25 cellular contexts compared by ENCODE assay signal in the genomic region with DNA sequence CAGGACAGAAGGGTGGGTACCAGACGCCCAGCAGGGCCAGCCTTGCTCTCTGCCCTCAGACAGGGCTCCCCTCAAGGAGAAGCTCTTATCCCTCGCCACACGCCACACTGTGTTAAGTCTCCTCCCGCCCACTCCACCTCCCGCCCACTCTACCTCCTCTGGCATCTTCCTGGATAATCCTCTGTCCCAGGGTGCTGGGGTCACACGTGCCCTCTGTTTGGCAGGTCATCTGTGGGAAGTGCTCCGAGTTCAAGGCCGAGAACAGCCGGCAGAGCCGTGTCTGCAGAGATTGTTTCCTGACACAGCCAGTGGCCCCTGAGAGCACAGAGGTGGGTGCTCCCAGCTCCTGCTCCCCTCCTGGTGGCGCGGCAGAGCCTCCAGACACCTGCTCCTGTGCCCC. TPM values are rescaled to one million over a fixed set of nuclear protein-coding genes. Genes with fewer than 3 reads are reported as not detected.
DNase-seq lines count a peak whose midpoint lies in the region; ATAC-seq and FAIRE-seq lines count a peak whose summit lies in the region.
"Had no signal": no experiment of that assay in that cellular context is flagged by ENCODE, and none has a peak within 500 bp of the region (broad histone marks: within the 10 kb centered on the region; RNA-seq: fewer than 3 reads in every experiment).

No MANE protein-coding gene starts in this region.

- peak overlapping the region; percentile 39 for H2BK15ac ChIP-seq in neuronal stem cell (ENCODE audit: low read length)
- H2BK15ac ChIP-seq in mesendoderm (replicated peaks; ENCODE audit: low read depth), result no peak overlapping the region

- no peak overlapping the region for H4K91ac ChIP-seq in neuronal stem cell (ENCODE audit: low read depth, low read length, poor library complexity)

- FAIRE-seq in RCC 7860 (lab: Jason Lieb, UNC), result no peak
- FAIRE-seq: D721Med, GM19239 had no signal

- H3K18ac ChIP-seq in neuronal stem cell (ENCODE audit: low read length) (peak overlapping the region; percentile 58), mesendoderm (ENCODE audit: low read length) (no peak overlapping the region)

- intact Hi-C loops in activated CD4-positive, alpha-beta T cell treated with anti-CD3 and anti-CD28 coated beads for 36 hours (cut with DNase I, micrococcal nuclease), result no loop called here

- H3K23ac ChIP-seq in neuronal stem cell (ENCODE audit: low read depth, low read length, poor library complexity), result no peak overlapping the region
- no peak overlapping the region for H3K23ac ChIP-seq in mesendoderm (ENCODE audit: low read length)

- no peaks in the 10 kb centered on the region for H3K36me3 ChIP-seq in neuronal stem cell (replicated peaks in 1 of 2; ENCODE audit: control insufficient read depth in 2 of 2, insufficient read depth in 2 of 2, low read length in 2 of 2)
- H3K36me3 ChIP-seq in mesendoderm (ENCODE audit: control insufficient read depth, insufficient read depth, low read length), result no peaks in the 10 kb centered on the region
- H3K36me3 ChIP-seq: sigmoid colon had no signal

- no peak overlapping the region for H3K14ac ChIP-seq in neuronal stem cell (ENCODE audit: low read length)

- H2BK5ac ChIP-seq in neuronal stem cell (ENCODE audit: low read length) (peak overlapping the region; percentile 17), mesendoderm (ENCODE audit: low read length) (no peak overlapping the region)

- no peak overlapping the region for H3K4ac ChIP-seq in neuronal stem cell (ENCODE audit: low read length)
- H3K4ac ChIP-seq in mesendoderm (ENCODE audit: low read depth, low read length), result no peak overlapping the region

- H2BK120ac ChIP-seq in neuronal stem cell (ENCODE audit: low read depth, low read length) (no peak overlapping the region), mesendoderm (ENCODE audit: low read depth, low read length) (no peak overlapping the region)

- no peak overlapping the region for H2AFZ ChIP-seq in neuronal stem cell (ENCODE audit: low read length)

- peak overlapping the region; percentile 79 for H2AK5ac ChIP-seq in neuronal stem cell (ENCODE audit: low read depth, low read length)
- no peak overlapping the region for H2AK5ac ChIP-seq in mesendoderm (ENCODE audit: low read length)

- H3K9ac ChIP-seq in neuronal stem cell (ENCODE audit: low read depth, low read length, poor library complexity) (no peak overlapping the region), mesendoderm (ENCODE audit: low read length) (no peak overlapping the region)

- H3K27ac ChIP-seq in neuronal stem cell (replicated peaks; ENCODE audit: low read length), result no peak overlapping the region
- no peak overlapping the region for H3K27ac ChIP-seq in mesendoderm (ENCODE audit: low read depth, low read length)
- H3K27ac ChIP-seq: foreskin keratinocyte, sigmoid colon, testis had no signal

- peak overlapping the region; percentile 72 for H3K27ac Mint-ChIP-seq in activated CD4-positive, alpha-beta T cell treated with anti-CD3 and anti-CD28 coated beads for 36 hours
- peak overlapping the region; percentile 17 for H3K27ac Mint-ChIP-seq in activated T-helper 17 cell treated with anti-CD3 and anti-CD28 coated beads, Interleukin-2, amount 50 U/mL, for 72 hours
- H3K27ac Mint-ChIP-seq: progenitor cell of endocrine pancreas had no signal

- no peak overlapping the region for H3K56ac ChIP-seq in mesendoderm (ENCODE audit: low read length)

- no peak overlapping the region for H2BK12ac ChIP-seq in neuronal stem cell (ENCODE audit: low read length)

- H4K5ac ChIP-seq in mesendoderm (ENCODE audit: low read length), result no peak overlapping the region

- CTCF ChIA-PET in activated CD4-positive, alpha-beta T cell treated with anti-CD3 and anti-CD28 coated beads for 36 hours (lab: Charles Lee), result interaction anchor here (1.8 kb wide), 1 partner anchor 17 kb away, joined by 4 read pairs; no protein-coding TSS in a partner anchor

- no CpG with 5 or more reads among the region's 12 CpGs for WGBS in neuronal stem cell (ENCODE audit: extremely low coverage in 2 of 2, insufficient read length in 2 of 2, insufficient replicate concordance in 1 of 2), 2 donors
- no CpG with 5 or more reads among the region's 12 CpGs for WGBS in mesendoderm (ENCODE audit: extremely low coverage, insufficient coverage, low lambda C conversion rate)

- peaks cover 0 to 2% of the 10 kb centered on the region in 2 donors for H3K9me3 ChIP-seq in neuronal stem cell (replicated peaks in 1 of 2; ENCODE audit: control insufficient read depth in 2 of 2, insufficient read depth in 1 of 2, low read depth in 1 of 2, low read length in 2 of 2)
- H3K9me3 ChIP-seq: left lung, sigmoid colon, testis had no signal

- DNase-seq in activated CD4-positive, alpha-beta T cell treated with anti-CD3 and anti-CD28 coated beads for 36 hours, result no peak
- DNase-seq in activated CD4-positive, alpha-beta T cell treated with anti-CD3 and anti-CD28 coated beads, Interleukin-2, amount 50 U/mL, for 1 hour, result no peak
- DNase-seq in CD1c-positive myeloid dendritic cell (ENCODE audit: extremely low spot score), result peak; percentile 46
- DNase-seq in neuronal stem cell (ENCODE audit: low spot score), result no peak
- no peak for DNase-seq in mesendoderm
- DNase-seq in SW 1271 (lab: John Stamatoyannopoulos, UW), result no peak
- no peak for DNase-seq in RCC 7860 (ENCODE audit: low spot score)
- DNase-seq: activated CD4-positive, alpha-beta T cell treated with anti-CD3 and anti-CD28 coated beads for 1 hour; activated gamma-delta T cell; AML-193; cerebellar nuclear complex; foreskin keratinocyte; immature natural killer cell; NCI-H1694; RPMI8226; sigmoid colon; testis had no signal

- peaks cover 0 to 28% (median 0%) of the 10 kb centered on the region in 3 experiments for H3K27me3 ChIP-seq in neuronal stem cell (ENCODE audit: control insufficient read depth in 3 of 3, insufficient read depth in 3 of 3, low read depth in 1 of 3, low read length in 3 of 3)
- H3K27me3 ChIP-seq in mesendoderm (ENCODE audit: insufficient read depth, low read length, poor library complexity), result no peaks in the 10 kb centered on the region
- H3K27me3 ChIP-seq: foreskin keratinocyte, left lung, sigmoid colon, testis had no signal

- no peak for ATAC-seq in activated CD4-positive, alpha-beta T cell treated with anti-CD3 and anti-CD28 coated beads for 36 hours
- no peak for ATAC-seq in activated T-helper 17 cell treated with anti-CD3 and anti-CD28 coated beads, Interleukin-2, amount 50 U/mL, for 72 hours (replicated peaks)
- ATAC-seq: foreskin keratinocyte had no signal

- H3K4me1 ChIP-seq in neuronal stem cell (ENCODE audit: control insufficient read depth in 2 of 2, insufficient read depth in 1 of 2, low read depth in 1 of 2, low read length in 2 of 2) (peaks cover 0 to 5% of the 10 kb centered on the region in 2 donors), mesendoderm (ENCODE audit: control insufficient read depth, low read depth, low read length) (no peaks in the 10 kb centered on the region)
- H3K4me1 ChIP-seq: foreskin keratinocyte, sigmoid colon had no signal

- POLR2A ChIA-PET in activated CD4-positive, alpha-beta T cell treated with anti-CD3 and anti-CD28 coated beads for 36 hours (lab: Charles Lee), result no interaction called here

- H3K79me1 ChIP-seq in neuronal stem cell (ENCODE audit: low read depth, low read length) (no peaks in the 10 kb centered on the region), mesendoderm (ENCODE audit: low read length) (no peaks in the 10 kb centered on the region)

- no peak overlapping the region for H3K4me3 Mint-ChIP-seq in activated CD4-positive, alpha-beta T cell treated with anti-CD3 and anti-CD28 coated beads for 36 hours
- H3K4me3 Mint-ChIP-seq in activated T-helper 17 cell treated with anti-CD3 and anti-CD28 coated beads, Interleukin-2, amount 50 U/mL, for 72 hours, result no peak overlapping the region
- H3K4me3 Mint-ChIP-seq: neural crest cell had no signal

- peaks cover 61% of the 10 kb centered on the region for H3K4me1 Mint-ChIP-seq in activated CD4-positive, alpha-beta T cell treated with anti-CD3 and anti-CD28 coated beads for 36 hours
- H3K4me1 Mint-ChIP-seq in activated T-helper 17 cell treated with anti-CD3 and anti-CD28 coated beads, Interleukin-2, amount 50 U/mL, for 72 hours, result peaks cover 31% of the 10 kb centered on the region
- H3K4me1 Mint-ChIP-seq: neural crest cell had no signal

- no peaks in the 10 kb centered on the region for H3K27me3 Mint-ChIP-seq in activated CD4-positive, alpha-beta T cell treated with anti-CD3 and anti-CD28 coated beads for 36 hours
- no peaks in the 10 kb centered on the region for H3K27me3 Mint-ChIP-seq in activated T-helper 17 cell treated with anti-CD3 and anti-CD28 coated beads, Interleukin-2, amount 50 U/mL, for 72 hours

- no peaks in the 10 kb centered on the region for H3K79me2 ChIP-seq in mesendoderm (ENCODE audit: control insufficient read depth, insufficient read depth, low read length)

- H3K9me3 Mint-ChIP-seq in activated CD4-positive, alpha-beta T cell treated with anti-CD3 and anti-CD28 coated beads for 36 hours (ENCODE audit: low read depth), result no peaks in the 10 kb centered on the region
- no peaks in the 10 kb centered on the region for H3K9me3 Mint-ChIP-seq in activated T-helper 17 cell treated with anti-CD3 and anti-CD28 coated beads, Interleukin-2, amount 50 U/mL, for 72 hours
- H3K9me3 Mint-ChIP-seq: immature natural killer cell had no signal

- peak overlapping the region; percentile 9 for H4K8ac ChIP-seq in neuronal stem cell (ENCODE audit: low read depth, low read length)
- H4K8ac ChIP-seq in mesendoderm (ENCODE audit: low read depth, low read length), result no peak overlapping the region

- H3K36me3 Mint-ChIP-seq in activated CD4-positive, alpha-beta T cell treated with anti-CD3 and anti-CD28 coated beads for 36 hours (ENCODE audit: low read depth), result peaks cover 37% of the 10 kb centered on the region
- H3K36me3 Mint-ChIP-seq in activated T-helper 17 cell treated with anti-CD3 and anti-CD28 coated beads, Interleukin-2, amount 50 U/mL, for 72 hours (ENCODE audit: low read depth), result peaks cover 86% of the 10 kb centered on the region

- H3K4me3 ChIP-seq in neuronal stem cell (ENCODE audit: low read length in 2 of 2) (no peak overlapping the region), mesendoderm (ENCODE audit: low read length) (no peak overlapping the region)
- H3K4me3 ChIP-seq: left lung, sigmoid colon, testis had no signal

- peak overlapping the region; percentile 14 for H3K4me2 ChIP-seq in neuronal stem cell (ENCODE audit: insufficient read depth, low read length, poor library complexity, severe bottlenecking)
- H3K4me2 ChIP-seq in mesendoderm (ENCODE audit: low read length), result no peak overlapping the region

RNA-seq across cellular contexts. Expression of gene SUSD3, which starts 26.0 kb away (rescaled TPM):
- total RNA-seq in activated CD4-positive, alpha-beta T cell treated with anti-CD3 and anti-CD28 coated beads for 36 hours, result 10 to 100 TPM; 51.4 to 57.9 TPM
- total RNA-seq in activated T-helper 17 cell treated with anti-CD3 and anti-CD28 coated beads, Interleukin-2, amount 50 U/mL, for 72 hours, result 10 to 100 TPM; 45.4 to 68.4 TPM
- polyA plus RNA-seq in neuronal stem cell (2013, experiment 1 of 2), result 1.9 TPM
- polyA plus RNA-seq in neuronal stem cell (2013, experiment 2 of 2), result 2.0 TPM
- 4.2 TPM for polyA plus RNA-seq in mesendoderm (2013, experiment 1 of 2)
- 3.7 TPM for polyA plus RNA-seq in mesendoderm (2013, experiment 2 of 2)
- total RNA-seq: A172, HT1080, neural crest cell had no signal
